11 cellular contexts compared by ENCODE assay signal in the genomic region with DNA sequence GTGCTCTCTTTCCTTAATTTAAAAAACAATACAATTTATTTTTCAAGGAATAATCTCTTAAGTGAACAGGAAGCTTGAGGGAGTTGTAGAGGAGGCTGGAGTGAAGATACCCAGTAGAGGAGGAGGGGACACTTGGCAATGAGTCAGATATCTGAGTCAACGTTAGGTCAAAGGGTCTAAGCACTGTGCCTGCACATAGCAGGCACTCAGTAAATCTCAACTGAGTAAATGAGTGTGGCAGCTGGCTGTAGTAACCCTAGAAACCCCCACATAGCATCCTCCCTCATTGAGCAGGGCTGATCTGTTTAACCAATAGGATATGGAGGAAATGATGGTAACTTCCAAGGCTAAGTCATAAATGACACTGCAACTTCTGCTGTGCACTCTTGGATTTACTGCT.
DNase-seq lines count a peak whose midpoint lies in the region; ATAC-seq, FAIRE-seq and TF ChIP-seq lines count a peak whose summit lies in the region.
"Had no signal": no experiment of that assay in that cellular context is flagged by ENCODE, and none has a peak within 500 bp of the region (broad histone marks: within the 10 kb centered on the region; RNA-seq: fewer than 3 reads in every experiment).

No MANE protein-coding gene starts in this region.

- peaks cover 28% of the 10 kb centered on the region for H3K4me1 ChIP-seq in A549
- H3K4me1 ChIP-seq in mammary epithelial cell (ENCODE audit: insufficient read depth, low read length), result peaks cover 14% of the 10 kb centered on the region
- H3K4me1 ChIP-seq: uterus had no signal

- no peak for TF ChIP-seq POLR2A in A549 (IDR thresholded peaks at IDR 0.05; ENCODE audit: low read length)

- peak; percentile 7 to 65 for DNase-seq in A549 (ENCODE audit: low read depth in 1 of 2, low spot score in 1 of 2)
- peak; percentile 26 for DNase-seq in HT-29 (ENCODE audit: low spot score)
- DNase-seq in mammary epithelial cell, result peak; percentile 60
- DNase-seq in NCI-H2171 (lab: John Stamatoyannopoulos, UW), result no peak
- no peak for DNase-seq in CD14-positive monocyte (ENCODE audit: low spot score)
- no peak for DNase-seq in NCI-H2029 (lab: John Stamatoyannopoulos, UW)
- DNase-seq in anterior cingulate cortex (lab: John Stamatoyannopoulos, UW), result no peak
- DNase-seq: uterus had no signal

- H3K9me3 ChIP-seq in A549 (no peaks in the 10 kb centered on the region), mammary epithelial cell (replicated peaks; ENCODE audit: insufficient read depth, low read length) (no peaks in the 10 kb centered on the region)
- H3K9me3 ChIP-seq: uterus had no signal

- no peak for FAIRE-seq in A549 (lab: Jason Lieb, UNC)

- WGBS in A549 (ENCODE audit: missing lambda C conversion rate), result 0% methylated on average over 1 of the region's 1 CpG
- 40% methylated on average over 1 of the region's 1 CpG for WGBS in mammary epithelial cell (ENCODE audit: low coverage, missing lambda C conversion rate)

- H3K27me3 Mint-ChIP-seq in CD14-positive monocyte (ENCODE audit: low read depth in 3 of 3), result peaks cover 0 to 1% (median 0%) of the 10 kb centered on the region in 3 donors

- TF ChIP-seq CTCF in A549 (IDR thresholded peaks at IDR 0.05) (no peak), mammary epithelial cell (conservative IDR thresholded peaks at IDR 0.05 in 1 of 2, IDR thresholded peaks at IDR 0.05 in 1 of 2; ENCODE audit: extremely low read depth in 1 of 2, insufficient read depth in 1 of 2, low read depth in 1 of 2, low read length in 2 of 2) (no peak), CD14-positive monocyte (IDR thresholded peaks at IDR 0.05) (no peak)

- POLR2A ChIA-PET in A549 (lab: Yijun Ruan, JAX), result no interaction called here

- no peak overlapping the region for H3K4me3 ChIP-seq in A549
- H3K4me3 ChIP-seq in mammary epithelial cell (replicated peaks in 1 of 3; ENCODE audit: insufficient read depth in 1 of 3, low read depth in 2 of 3, low read length in 3 of 3), result no peak overlapping the region
- H3K4me3 ChIP-seq: uterus had no signal

- H3K27ac Mint-ChIP-seq in CD14-positive monocyte, result no peak overlapping the region

- no peaks in the 10 kb centered on the region for H3K9me3 Mint-ChIP-seq in CD14-positive monocyte

- H2AFZ ChIP-seq in mammary epithelial cell (ENCODE audit: low read depth, low read length), result no peak overlapping the region

- H3K27me3 ChIP-seq in mammary epithelial cell (ENCODE audit: insufficient read depth, low read length), result no peaks in the 10 kb centered on the region
- H3K27me3 ChIP-seq: uterus had no signal

- TF ChIP-seq RAD21 in A549 (conservative IDR thresholded peaks at IDR 0.05 in 1 of 2, IDR thresholded peaks at IDR 0.05 in 1 of 2), result no peak

- H3K79me2 ChIP-seq in mammary epithelial cell (ENCODE audit: insufficient read depth, low read length), result no peaks in the 10 kb centered on the region

- no peak overlapping the region for H3K4me3 Mint-ChIP-seq in CD14-positive monocyte

- no peaks in the 10 kb centered on the region for H3K36me3 Mint-ChIP-seq in CD14-positive monocyte

- TF ChIP-seq EP300 in A549 (IDR thresholded peaks at IDR 0.05), result no peak

- no peaks in the 10 kb centered on the region for H4K20me1 ChIP-seq in mammary epithelial cell (ENCODE audit: insufficient read depth, low read length)

- ATAC-seq in A549 (peak; percentile 71 to 88), GM21360 (IDR thresholded peaks at IDR 0.05; ENCODE audit: unreplicated experiment) (peak; percentile 43)

- CTCF ChIA-PET in A549 (lab: Yijun Ruan, JAX) (no interaction called here), mammary epithelial cell (lab: Charles Lee; ENCODE audit: low non-redundant PET) (interaction anchor here (0.6 kb wide), 1 partner anchor 115 kb away, joined by 7 read pairs; no protein-coding TSS in a partner anchor)

- peak overlapping the region; percentile 24 to 43; a peak in 3 of 6 replicates for H3K27ac ChIP-seq in A549
- H3K27ac ChIP-seq in mammary epithelial cell (ENCODE audit: insufficient read depth, low read depth, low read length), result no peak overlapping the region
- H3K27ac ChIP-seq: epithelial cell of prostate, KMS-11, uterus had no signal

- no TSS peak for BruUV-seq in mammary epithelial cell (replicated peaks; lab: Mats Ljungman, UMichigan)

- in situ Hi-C loops in mammary epithelial cell (cut with MboI; ENCODE audit: low sequenced_read_pairs in 2 of 2), result no loop called here

- H3K9ac ChIP-seq in mammary epithelial cell (ENCODE audit: insufficient read depth, low read length), result no peak overlapping the region
- H3K9ac ChIP-seq: KMS-11 had no signal

- H3K4me2 ChIP-seq in A549 (peak overlapping the region; percentile 49), mammary epithelial cell (ENCODE audit: insufficient read depth, low read depth, low read length) (no peak overlapping the region)
- H3K4me2 ChIP-seq: KMS-11 had no signal

- peaks cover 2% of the 10 kb centered on the region for H3K4me1 Mint-ChIP-seq in CD14-positive monocyte

- no peaks in the 10 kb centered on the region for H3K36me3 ChIP-seq in mammary epithelial cell (ENCODE audit: insufficient read depth, low read length)
- H3K36me3 ChIP-seq: uterus had no signal

- dilution Hi-C loops in mammary epithelial cell (cut with HindIII; ENCODE audit: low sequenced_read_pairs), result no loop called here

- intact Hi-C loops in mammary epithelial cell (cut with micrococcal nuclease), result no loop called here
- intact Hi-C loops in CD14-positive monocyte (cut with micrococcal nuclease), result no loop called here

TF ChIP-seq in A549, 52 proteins besides CTCF, POLR2A, EP300 and RAD21:
- TF ChIP-seq HDAC2 (IDR thresholded peaks at IDR 0.05) (no peak), POLR2AphosphoS2 (conservative IDR thresholded peaks at IDR 0.05; ENCODE audit: low read length) (no peak), ZNF302 (CRISPR knock-in tag; IDR thresholded peaks at IDR 0.05) (no peak), HEYL (CRISPR knock-in tag; IDR thresholded peaks at IDR 0.05) (no peak), FOXS1 (CRISPR knock-in tag; IDR thresholded peaks at IDR 0.05) (no peak), HOXB13 (CRISPR knock-in tag; IDR thresholded peaks at IDR 0.05; ENCODE audit: low read depth) (no peak), JUNB (IDR thresholded peaks at IDR 0.05) (peak; percentile 18; the same call in 1 of the 2 replicates), ZC3H11A (IDR thresholded peaks at IDR 0.05) (no peak), FOSL2 (IDR thresholded peaks at IDR 0.05) (no peak), FOSL2 (CRISPR knock-in tag; IDR thresholded peaks at IDR 0.05) (peak; percentile 29; the same call in 1 of the 2 replicates), CBX8 (IDR thresholded peaks at IDR 0.05) (no peak), MAZ (IDR thresholded peaks at IDR 0.05; ENCODE audit: borderline replicate concordance, low read depth, low read length) (no peak), MAFK (IDR thresholded peaks at IDR 0.05; ENCODE audit: partially characterized antibody) (no peak), EHF (CRISPR knock-in tag; IDR thresholded peaks at IDR 0.05) (no peak), SMC3 (IDR thresholded peaks at IDR 0.05) (no peak)

Comparison
In these comparisons a context has a peak if more than half of its experiments do, and no peak if none do; other contexts are left out.
1. DNase-seq: peak in A549 (2 of 2), HT-29 (single experiment) and mammary epithelial cell (single experiment); none in NCI-H2171 (single experiment), CD14-positive monocyte (single experiment), NCI-H2029 (single experiment) and anterior cingulate cortex (0 of 58).